ENCODE assay signal across 24 cellular contexts in genomic region chr11:45171550-45171949, GRCh38.
"Had no signal": no experiment of that assay in that cellular context is flagged by ENCODE, and none has a peak within 500 bp of the region (broad histone marks: within the 10 kb centered on the region; RNA-seq: fewer than 3 reads in every experiment).

No MANE protein-coding gene starts in this region.

- H3K27ac ChIP-seq: brain microvascular endothelial cell, cardiac muscle cell, SK-N-MC had no signal

- H3K36me3 ChIP-seq: brain microvascular endothelial cell, cardiac muscle cell had no signal

- H3K4me3 Mint-ChIP-seq: activated CD4-positive, alpha-beta memory T cell treated with anti-CD3 and anti-CD28 coated beads for 36 hours; activated CD4-positive, alpha-beta T cell treated with anti-CD3 and anti-CD28 coated beads, Interleukin-2, amount 10 ng/mL, durations not matched to agents 7 days and 5 days; activated naive CD4-positive, alpha-beta T cell treated with anti-CD3 and anti-CD28 coated beads for 36 hours; activated naive CD8-positive, alpha-beta T cell treated with anti-CD3 and anti-CD28 coated beads for 36 hours; activated T-cell treated with anti-CD3 and anti-CD28 coated beads, Interleukin-2, amount 50 U/mL, for 4 hours; T-cell had no signal

- H3K27me3 Mint-ChIP-seq: activated CD4-positive, alpha-beta memory T cell treated with anti-CD3 and anti-CD28 coated beads for 36 hours; activated CD4-positive, alpha-beta T cell treated with anti-CD3 and anti-CD28 coated beads, Interleukin-2, amount 10 ng/mL, durations not matched to agents 7 days and 5 days; activated naive CD8-positive, alpha-beta T cell treated with anti-CD3 and anti-CD28 coated beads for 36 hours; T-cell had no signal

- H3K27me3 ChIP-seq: brain microvascular endothelial cell, cardiac muscle cell had no signal

- FAIRE-seq: TTC549 had no signal

- ATAC-seq: activated T-cell treated with anti-CD3 and anti-CD28 coated beads, Interleukin-2, amount 50 U/mL, for 4 hours; T-cell had no signal

- H3K27ac Mint-ChIP-seq: activated CD4-positive, alpha-beta memory T cell treated with anti-CD3 and anti-CD28 coated beads for 36 hours; activated CD4-positive, alpha-beta T cell treated with anti-CD3 and anti-CD28 coated beads, Interleukin-2, amount 10 ng/mL, durations not matched to agents 7 days and 5 days; activated naive CD4-positive, alpha-beta T cell treated with anti-CD3 and anti-CD28 coated beads for 36 hours; activated naive CD8-positive, alpha-beta T cell treated with anti-CD3 and anti-CD28 coated beads for 36 hours; T-cell had no signal

- H3K4me3 ChIP-seq: cardiac muscle cell, SK-N-MC had no signal

- DNase-seq: activated CD4-positive, alpha-beta memory T cell treated with anti-CD3 and anti-CD28 coated beads for 36 hours; activated CD4-positive, alpha-beta T cell treated with anti-CD3 and anti-CD28 coated beads, Interleukin-2, amount 10 ng/mL, durations not matched to agents 7 days and 5 days; activated CD4-positive, CD25-positive, alpha-beta regulatory T cell; activated CD8-positive, alpha-beta memory T cell treated with anti-CD3 and anti-CD28 coated beads for 24 hours; activated effector memory CD4-positive, alpha-beta T cell treated with anti-CD3 and anti-CD28 coated beads, Interleukin-2, amount 50 U/mL, for 16 hours; activated naive CD4-positive, alpha-beta T cell treated with anti-CD3 and anti-CD28 coated beads for 36 hours; activated naive CD8-positive, alpha-beta T cell treated with anti-CD3 and anti-CD28 coated beads for 36 hours; activated T-cell treated with anti-CD3 and anti-CD28 coated beads, Interleukin-2, amount 50 U/mL, for 4 hours; brain microvascular endothelial cell; KBM-7; NCI-H1048; NCI-H146; NCI-H1930; NCI-H2171; NCI-H2227 treated with DMSO at 0.1 percent for 48 hours; NCI-H526; NCI-H82; SIG-M5; T-cell; T-helper 2 cell; T1000 had no signal

- H3K36me3 Mint-ChIP-seq: activated CD4-positive, alpha-beta memory T cell treated with anti-CD3 and anti-CD28 coated beads for 36 hours; activated naive CD8-positive, alpha-beta T cell treated with anti-CD3 and anti-CD28 coated beads for 36 hours had no signal

- H3K9me3 Mint-ChIP-seq: activated CD4-positive, alpha-beta memory T cell treated with anti-CD3 and anti-CD28 coated beads for 36 hours; activated CD4-positive, alpha-beta T cell treated with anti-CD3 and anti-CD28 coated beads, Interleukin-2, amount 10 ng/mL, durations not matched to agents 7 days and 5 days; activated naive CD4-positive, alpha-beta T cell treated with anti-CD3 and anti-CD28 coated beads for 36 hours; activated naive CD8-positive, alpha-beta T cell treated with anti-CD3 and anti-CD28 coated beads for 36 hours; activated T-cell treated with anti-CD3 and anti-CD28 coated beads, Interleukin-2, amount 50 U/mL, for 4 hours; T-cell had no signal
